In genomic region chr2:47058061-47058931, GRCh38 we compare ENCODE assay signal across 8 cellular contexts.
DNase-seq lines count a peak whose midpoint lies in the region; ATAC-seq and TF ChIP-seq lines count a peak whose summit lies in the region.

No MANE protein-coding gene starts in this region.

- H3K36me3 Mint-ChIP-seq in CD14-positive monocyte (peaks cover 61 to 76% of the 10 kb centered on the region in 2 donors), naive B cell (peaks cover 12 to 26% of the 10 kb centered on the region in 2 donors)

- no peaks in the 10 kb centered on the region for H3K9me3 Mint-ChIP-seq in CD14-positive monocyte
- no peaks in the 10 kb centered on the region for H3K9me3 Mint-ChIP-seq in naive B cell

- peaks cover 0 to 6% (median 0%) of the 10 kb centered on the region in 3 donors for H3K27me3 Mint-ChIP-seq in CD14-positive monocyte (ENCODE audit: low read depth in 3 of 3)
- H3K27me3 Mint-ChIP-seq in naive B cell, result no peaks in the 10 kb centered on the region

- peak overlapping the region; percentile 71 for H3K27ac ChIP-seq in caudate nucleus (ENCODE audit: low read depth, low read length)

- DNase-seq in CD14-positive monocyte (ENCODE audit: low spot score) (peak; percentile 70), LHCN-M2 (ENCODE audit: low read depth) (peak; percentile 91), caudate nucleus (lab: John Stamatoyannopoulos, UW) (peak in 20 of 61 donors; percentile 13 to 65 (median 38)), naive B cell (peak; percentile 23), erythroblast (lab: John Stamatoyannopoulos, UW) (no peak), NCI-H187 (lab: John Stamatoyannopoulos, UW) (no peak)
- no peak for DNase-seq in activated CD8-positive, alpha-beta memory T cell treated with anti-CD3 and anti-CD28 coated beads, Interleukin-2, amount 50 U/mL, for 48 hours

- no peak for TF ChIP-seq CTCF in CD14-positive monocyte (IDR thresholded peaks at IDR 0.05)

- H3K4me1 Mint-ChIP-seq in CD14-positive monocyte (peaks cover 65% of the 10 kb centered on the region), naive B cell (peaks cover 55 to 61% (median 55%) of the 10 kb centered on the region in 3 donors)

- TF ChIP-seq POLR2A in erythroblast (IDR thresholded peaks at IDR 0.05; ENCODE audit: low read length), result no peak

- H3K4me3 Mint-ChIP-seq in CD14-positive monocyte (peak overlapping the region; percentile 53 to 78), naive B cell (peak overlapping the region; percentile 12 to 94 (median 79))

- H3K27ac Mint-ChIP-seq in CD14-positive monocyte (peak overlapping the region; percentile 99 to 100 (median 99)), naive B cell (peak overlapping the region; percentile 85 to 99 (median 96))

- ATAC-seq in naive B cell (ENCODE audit: low read depth in 2 of 2), result no peak
- no peak for ATAC-seq in GM21447 (IDR thresholded peaks at IDR 0.05; ENCODE audit: unreplicated experiment)

- intact Hi-C loops in CD14-positive monocyte (cut with micrococcal nuclease), result loop anchor here in 1 of 2 donors (2.0 kb wide), 1 partner anchor 15 kb away; no protein-coding TSS in a partner anchor

Comparison
In these comparisons a context has a peak if more than half of its experiments do, and no peak if none do; other contexts are left out.
1. DNase-seq: peak in CD14-positive monocyte (single experiment), LHCN-M2 (single experiment) and naive B cell (single experiment); none in erythroblast (0 of 2), NCI-H187 (0 of 2) and activated CD8-positive, alpha-beta memory T cell treated with anti-CD3 and anti-CD28 coated beads, Interleukin-2, amount 50 U/mL, for 48 hours (single experiment).